Comparison of ENCODE assay signal across 8 cellular contexts in the genomic region with DNA sequence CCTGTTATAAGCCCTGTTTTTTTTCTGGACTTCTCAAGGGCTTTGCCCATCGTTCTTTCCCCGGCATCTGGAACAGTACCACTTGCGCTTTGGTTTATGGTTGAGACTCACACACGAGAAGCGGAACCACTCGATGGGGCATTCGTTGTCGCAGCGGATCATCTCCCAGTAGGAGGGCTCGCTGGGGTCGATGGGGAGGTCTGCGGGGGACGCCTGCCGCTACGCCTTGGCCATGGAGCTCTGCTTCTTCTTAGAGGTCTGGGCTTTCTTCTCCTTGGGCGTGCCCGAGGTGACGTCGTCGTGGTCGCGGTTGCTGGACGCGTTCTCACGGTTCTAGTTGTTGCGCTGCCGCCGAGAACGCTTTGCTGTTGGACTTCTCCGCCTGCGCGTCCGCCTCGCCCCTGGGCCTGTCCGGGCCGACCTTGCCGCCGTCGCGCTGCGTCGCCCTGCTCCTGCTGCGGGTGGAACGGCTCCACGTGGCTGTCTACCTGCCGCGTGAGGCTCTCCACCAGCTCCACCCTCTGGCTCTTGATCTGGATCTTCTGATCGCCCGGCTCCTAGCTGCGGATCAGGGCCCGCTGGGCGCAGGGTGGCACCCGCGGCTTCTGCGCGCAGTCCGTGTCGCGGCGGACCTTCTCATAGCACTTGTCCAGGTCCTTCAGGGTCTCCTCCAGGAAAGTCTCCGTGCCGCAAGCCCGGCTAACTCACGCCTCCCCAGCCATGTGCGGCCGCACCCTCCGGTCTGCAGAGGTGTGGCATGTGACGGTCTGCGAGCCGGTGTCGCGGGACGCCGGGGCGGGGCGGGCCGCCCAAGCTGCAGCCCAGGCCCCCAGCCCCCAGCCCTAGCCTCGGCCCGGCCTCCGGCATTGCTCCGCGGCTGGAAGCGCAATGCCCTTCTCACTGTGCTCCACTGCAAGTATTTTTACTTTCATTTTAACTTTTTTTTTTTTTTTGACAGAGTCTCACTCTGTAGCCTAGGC. TPM values are rescaled to one million over a fixed set of nuclear protein-coding genes. Genes with fewer than 3 reads are reported as not detected.
A peak's percentile ranks its signal among the peaks of the same experiment; 100 is the strongest.
DNase-seq lines count a peak whose midpoint lies in the region; ATAC-seq, FAIRE-seq and TF ChIP-seq lines count a peak whose summit lies in the region.

No MANE protein-coding gene starts in this region.

- H3K36me3 ChIP-seq in RWPE2 (ENCODE audit: low read depth) (no peaks in the 10 kb centered on the region), adipocyte (ENCODE audit: control insufficient read depth, insufficient read depth, low read length, severe bottlenecking) (no peaks in the 10 kb centered on the region), kidney (ENCODE audit: control insufficient read depth in 1 of 2, insufficient read depth in 2 of 2, low read length in 2 of 2) (no peaks in the 10 kb centered on the region)

- H3K4me3 ChIP-seq in AG09309 (ENCODE audit: control insufficient read depth, low read depth, low read length) (peak overlapping the region; percentile 30), RWPE2 (ENCODE audit: severe bottlenecking) (peak overlapping the region; percentile 29), adipocyte (ENCODE audit: low read length) (peak overlapping the region; percentile 80), kidney (ENCODE audit: low read length in 2 of 2) (peak overlapping the region; percentile 58 to 60)

- no peaks in the 10 kb centered on the region for H3K4me1 ChIP-seq in RWPE2 (ENCODE audit: insufficient read depth, poor library complexity, severe bottlenecking)
- H3K4me1 ChIP-seq in adipocyte (ENCODE audit: control insufficient read depth, insufficient read depth, low read length) = peaks cover 7% of the 10 kb centered on the region
- peaks cover 0 to 3% of the 10 kb centered on the region in 2 donors for H3K4me1 ChIP-seq in kidney (ENCODE audit: control insufficient read depth in 1 of 2, insufficient read depth in 1 of 2, low read depth in 1 of 2, low read length in 2 of 2)

- no peak for FAIRE-seq in kidney (lab: Jason Lieb, UNC)

- H3K9ac ChIP-seq in adipocyte (ENCODE audit: low read length) = peak overlapping the region; percentile 71
- no peak overlapping the region for H3K9ac ChIP-seq in kidney (ENCODE audit: low read length in 2 of 2)

- DNase-seq in AG09309 (ENCODE audit: low read depth) = no peak
- peak; percentile 33 for DNase-seq in RWPE2 (ENCODE audit: low spot score)
- DNase-seq in adipocyte (ENCODE audit: low read depth) = peak; percentile 43
- peak; percentile 82 for DNase-seq in kidney
- DNase-seq in stimulated activated CD4-positive, alpha-beta T cell treated with anti-CD3 and anti-CD28 coated beads, Interleukin-4, amount 100 ng/mL, for 4 hours = peak; percentile 27 to 44
- DNase-seq in NCI-H187 (lab: John Stamatoyannopoulos, UW) = no peak
- DNase-seq in NCI-H146 treated with DMSO at 0.1 percent for 48 hours (lab: John Stamatoyannopoulos, UW; ENCODE audit: unreplicated experiment) = no peak

- TF ChIP-seq CTCF in AG09309 (IDR thresholded peaks at IDR 0.05; ENCODE audit: control insufficient read depth, insufficient read depth, low read depth, low read length, missing control alignments) (no peak), RWPE2 (IDR thresholded peaks at IDR 0.05; ENCODE audit: poor library complexity, severe bottlenecking) (no peak), kidney (IDR thresholded peaks at IDR 0.05; ENCODE audit: borderline replicate concordance, extremely low read depth, insufficient read depth) (no peak)

- ATAC-seq in GM19463 (IDR thresholded peaks at IDR 0.05; ENCODE audit: unreplicated experiment) (peak; percentile 53), RWPE2 (ENCODE audit: low read depth) (peak; percentile 63)

- intact Hi-C loops in kidney (cut with DNase I) = no loop called here

- H3K27me3 ChIP-seq in RWPE2 (ENCODE audit: insufficient read depth, poor library complexity, severe bottlenecking) (no peaks in the 10 kb centered on the region), adipocyte (replicated peaks; ENCODE audit: control insufficient read depth, insufficient read depth, low read length) (no peaks in the 10 kb centered on the region)

- no peak overlapping the region for H3K27ac ChIP-seq in RWPE2 (ENCODE audit: poor library complexity, severe bottlenecking)
- no peak overlapping the region for H3K27ac ChIP-seq in kidney (ENCODE audit: low read depth in 2 of 2, low read length in 2 of 2)

- H3K9me3 ChIP-seq in RWPE2 (ENCODE audit: severe bottlenecking) (no peaks in the 10 kb centered on the region), adipocyte (ENCODE audit: control insufficient read depth, low read length) (no peaks in the 10 kb centered on the region), kidney (ENCODE audit: control insufficient read depth in 1 of 2, low read length in 2 of 2) (no peaks in the 10 kb centered on the region)

RNA-seq across cellular contexts. Expression of a gene that starts 40.5 kb away (rescaled TPM):
- total RNA-seq in kidney = 147 TPM
- 32.2 TPM for polyA plus RNA-seq in kidney (ENCODE audit: insufficient read depth, low read depth, low replicate concordance)

Comparison
In these comparisons a context has a peak if more than half of its experiments do, and no peak if none do; other contexts are left out.
1. DNase-seq: peak in RWPE2 (single experiment), adipocyte (single experiment), kidney (single experiment) and stimulated activated CD4-positive, alpha-beta T cell treated with anti-CD3 and anti-CD28 coated beads, Interleukin-4, amount 100 ng/mL, for 4 hours (2 of 2); none in AG09309 (single experiment), NCI-H187 (0 of 2) and NCI-H146 treated with DMSO at 0.1 percent for 48 hours (single experiment).
2. H3K4me3 ChIP-seq: peak in every context shown above with its lines; median percentile 80 in adipocyte; 59 in kidney; 30 in AG09309; 29 in RWPE2.